ENCODE assay signal across 17 cellular contexts in genomic region chr22:46699091-46699490, GRCh38. TPM values are rescaled to one million over a fixed set of nuclear protein-coding genes. Genes with fewer than 3 reads are reported as not detected.
A peak's percentile ranks its signal among the peaks of the same experiment; 100 is the strongest.
DNase-seq lines count a peak whose midpoint lies in the region; TF ChIP-seq lines count a peak whose summit lies in the region.
"Had no signal": no experiment of that assay in that cellular context is flagged by ENCODE, and none has a peak within 500 bp of the region (broad histone marks: within the 10 kb centered on the region; RNA-seq: fewer than 3 reads in every experiment).

No MANE protein-coding gene starts in this region.

- H2BK20ac ChIP-seq in H9 (ENCODE audit: low read depth, low read length, poor library complexity, severe bottlenecking), result no peak overlapping the region

- H3K4me1 Mint-ChIP-seq in activated naive CD8-positive, alpha-beta T cell (ENCODE audit: low read depth), result no peaks in the 10 kb centered on the region
- no peaks in the 10 kb centered on the region for H3K4me1 Mint-ChIP-seq in activated naive CD8-positive, alpha-beta T cell treated with anti-CD3 and anti-CD28 coated beads for 36 hours
- H3K4me1 Mint-ChIP-seq in H9 (peaks cover 0 to 4% of the 10 kb centered on the region in 2 experiments; a peak in 2 of 4 replicates), chondrocyte (ENCODE audit: low read depth) (no peaks in the 10 kb centered on the region)

- peaks cover 19 to 98% (median 55%) of the 10 kb centered on the region in 4 donors for H3K36me3 ChIP-seq in sigmoid colon

- no peak overlapping the region for H3K4me2 ChIP-seq in H9 (ENCODE audit: insufficient read depth, insufficient read length, low read length)
- H3K4me2 ChIP-seq: A549 had no signal

- H3K23ac ChIP-seq in H9 (ENCODE audit: insufficient read length, low read depth, low read length), result no peak overlapping the region

- H2BK5ac ChIP-seq in H9 (ENCODE audit: insufficient read length, low read length), result no peak overlapping the region

- DNase-seq in activated naive CD8-positive, alpha-beta T cell treated with anti-CD3 and anti-CD28 coated beads for 36 hours, result no peak
- DNase-seq in H9, result no peak
- peak; percentile 72 for DNase-seq in chondrocyte (ENCODE audit: low spot score)
- peak; percentile 33 for DNase-seq in sigmoid colon
- no peak for DNase-seq in iPS-NIHi7 (ENCODE audit: extremely low spot score)
- no peak for DNase-seq in MV-4-11 (lab: John Stamatoyannopoulos, UW)
- DNase-seq: BE2C; CD8-positive, alpha-beta T cell; COR-L47; DMS153; DMS79 treated with DMSO at 0.1 percent for 48 hours; EL; GDM1 had no signal

- no peaks in the 10 kb centered on the region for H3K9me3 ChIP-seq in H9 (ENCODE audit: control insufficient read depth, low read depth, low read length)
- no peaks in the 10 kb centered on the region for H3K9me3 ChIP-seq in sigmoid colon
- H3K9me3 ChIP-seq: A549, BE2C had no signal

- peak overlapping the region; percentile 46 for H3K27ac Mint-ChIP-seq in activated naive CD8-positive, alpha-beta T cell
- no peak overlapping the region for H3K27ac Mint-ChIP-seq in activated naive CD8-positive, alpha-beta T cell treated with anti-CD3 and anti-CD28 coated beads for 36 hours
- peak overlapping the region in 2 of 3 experiments; percentile 9 to 53; a peak in 1 of 7 replicates for H3K27ac Mint-ChIP-seq in H9
- no peak overlapping the region for H3K27ac Mint-ChIP-seq in chondrocyte (ENCODE audit: unreplicated experiment)
- H3K27ac Mint-ChIP-seq: CD8-positive, alpha-beta T cell had no signal

- H3K23me2 ChIP-seq in H9 (ENCODE audit: insufficient read length, low read depth, low read length, poor library complexity, severe bottlenecking), result no peaks in the 10 kb centered on the region

- H3K27ac ChIP-seq in H9 (ENCODE audit: insufficient read length, low read depth, low read length) (no peak overlapping the region), sigmoid colon (no peak overlapping the region)
- H3K27ac ChIP-seq: A549, C4-2B, HL-60 had no signal

- H3K4ac ChIP-seq in H9 (ENCODE audit: low read depth, low read length), result no peak overlapping the region

- no CpG with 5 or more reads among the region's 17 CpGs for WGBS in H9 (ENCODE audit: extremely low coverage, insufficient read length, low lambda C conversion rate)
- WGBS in sigmoid colon, 2 donors, result 95 to 96% methylated on average over 17 of the region's 17 CpGs

- H4K8ac ChIP-seq in H9 (replicated peaks; ENCODE audit: insufficient read length, low read depth, low read length), result no peak overlapping the region

- H3K9me3 Mint-ChIP-seq in activated naive CD8-positive, alpha-beta T cell (ENCODE audit: low read depth), result no peaks in the 10 kb centered on the region
- H3K9me3 Mint-ChIP-seq in activated naive CD8-positive, alpha-beta T cell treated with anti-CD3 and anti-CD28 coated beads for 36 hours, result no peaks in the 10 kb centered on the region
- H3K9me3 Mint-ChIP-seq in H9, result no peaks in the 10 kb centered on the region
- no peaks in the 10 kb centered on the region for H3K9me3 Mint-ChIP-seq in chondrocyte (ENCODE audit: low read depth)
- H3K9me3 Mint-ChIP-seq: CD8-positive, alpha-beta T cell had no signal

- no peak overlapping the region for H4K5ac ChIP-seq in H9 (ENCODE audit: insufficient read length, low read depth, low read length)

- no peak overlapping the region for H2BK120ac ChIP-seq in H9 (ENCODE audit: low read depth, low read length, poor library complexity, severe bottlenecking)

- no peak overlapping the region for H2BK15ac ChIP-seq in H9 (ENCODE audit: low read depth, low read length)

- no peaks in the 10 kb centered on the region for H3K79me2 ChIP-seq in H9 (ENCODE audit: insufficient read depth, low read length)

- no peaks in the 10 kb centered on the region for H3K79me1 ChIP-seq in H9 (ENCODE audit: insufficient read depth, low read depth, low read length, poor library complexity, severe bottlenecking)

- H2AK5ac ChIP-seq in H9 (ENCODE audit: insufficient read length, low read length), result no peak overlapping the region

- no peaks in the 10 kb centered on the region for H4K20me1 ChIP-seq in H9 (ENCODE audit: control insufficient read depth, insufficient read depth, insufficient read length)

- H3K36me3 Mint-ChIP-seq in activated naive CD8-positive, alpha-beta T cell, result no peaks in the 10 kb centered on the region
- peaks cover 15% of the 10 kb centered on the region for H3K36me3 Mint-ChIP-seq in activated naive CD8-positive, alpha-beta T cell treated with anti-CD3 and anti-CD28 coated beads for 36 hours
- H3K36me3 Mint-ChIP-seq in H9 (ENCODE audit: insufficient read depth in 1 of 3, low read depth in 3 of 3) (peaks cover 15 to 55% (median 53%) of the 10 kb centered on the region in 3 experiments; a peak in 6 of 7 replicates), chondrocyte (ENCODE audit: low read depth) (peaks cover 19% of the 10 kb centered on the region)

- H3K27me3 ChIP-seq in H9 (ENCODE audit: insufficient read depth, low read length) (no peaks in the 10 kb centered on the region), sigmoid colon (no peaks in the 10 kb centered on the region)
- H3K27me3 ChIP-seq: BE2C had no signal

- no peak overlapping the region for H3T11ph ChIP-seq in H9 (ENCODE audit: low read length)

- no peak for TF ChIP-seq POLR2A in sigmoid colon (IDR thresholded peaks at IDR 0.05)

- H4K91ac ChIP-seq in H9 (ENCODE audit: insufficient read length, low read depth, low read length), result no peak overlapping the region

- H2BK12ac ChIP-seq in H9 (ENCODE audit: insufficient read length, low read depth, low read length), result no peak overlapping the region

- H3K27me3 Mint-ChIP-seq in activated naive CD8-positive, alpha-beta T cell, result no peaks in the 10 kb centered on the region
- H3K27me3 Mint-ChIP-seq in activated naive CD8-positive, alpha-beta T cell treated with anti-CD3 and anti-CD28 coated beads for 36 hours, result no peaks in the 10 kb centered on the region
- no peaks in the 10 kb centered on the region; the same call in 1 of the 2 replicates for H3K27me3 Mint-ChIP-seq in H9 (ENCODE audit: low read depth)
- no peaks in the 10 kb centered on the region for H3K27me3 Mint-ChIP-seq in chondrocyte (ENCODE audit: low read depth)

- H3K9ac ChIP-seq in H9 (ENCODE audit: extremely low read depth, insufficient read length, low read length), result no peak overlapping the region

- no peak overlapping the region for H3K4me3 ChIP-seq in sigmoid colon
- H3K4me3 ChIP-seq: A549 had no signal

- no peak for TF ChIP-seq EP300 in sigmoid colon (IDR thresholded peaks at IDR 0.05)

- H3K56ac ChIP-seq in H9 (ENCODE audit: insufficient read length, low read depth, low read length), result no peak overlapping the region

- no peak overlapping the region for H2AFZ ChIP-seq in H9 (ENCODE audit: low read length)

- no peak overlapping the region for H3K4me3 Mint-ChIP-seq in activated naive CD8-positive, alpha-beta T cell
- no peak overlapping the region for H3K4me3 Mint-ChIP-seq in activated naive CD8-positive, alpha-beta T cell treated with anti-CD3 and anti-CD28 coated beads for 36 hours
- H3K4me3 Mint-ChIP-seq in H9 (no peak overlapping the region), chondrocyte (ENCODE audit: unreplicated experiment) (no peak overlapping the region)
- H3K4me3 Mint-ChIP-seq: CD8-positive, alpha-beta T cell had no signal

- H3K18ac ChIP-seq in H9 (ENCODE audit: insufficient read length, low read depth, low read length), result no peak overlapping the region

- intact Hi-C loops in sigmoid colon (cut with DNase I), result no loop called here

- H3K14ac ChIP-seq in H9 (ENCODE audit: insufficient read depth, low read length), result no peak overlapping the region

- H3K4me1 ChIP-seq in H9 (ENCODE audit: insufficient read depth, low read length) (no peaks in the 10 kb centered on the region), sigmoid colon (no peaks in the 10 kb centered on the region)
- H3K4me1 ChIP-seq: A549, BE2C had no signal

- TF ChIP-seq CTCF in H9 (conservative IDR thresholded peaks at IDR 0.05) (no peak), chondrocyte (IDR thresholded peaks at IDR 0.05) (no peak), sigmoid colon (IDR thresholded peaks at IDR 0.05) (no peak)

RNA-seq across cellular contexts. Expression of gene CERK, which starts 39.0 kb away (rescaled TPM):
- total RNA-seq in activated naive CD8-positive, alpha-beta T cell treated with anti-CD3 and anti-CD28 coated beads for 36 hours, result 10 to 100 TPM; 38.1 to 41.3 TPM
- total RNA-seq in H9 (2021), result 46.3 and 47.1 TPM in 2 replicates
- total RNA-seq in chondrocyte, result 28.8 to 31.8 TPM (median 29.2 TPM) in 3 replicates
- 10 to 100 TPM; 23.9 to 45.5 (median 29.2) TPM for total RNA-seq in sigmoid colon
- polyA plus RNA-seq in sigmoid colon, result 10 to 100 TPM; 26.1 to 29.5 (median 26.4) TPM

Comparison
In these comparisons a context has a peak if more than half of its experiments do, and no peak if none do; other contexts are left out.
1. H3K27ac Mint-ChIP-seq: peak in activated naive CD8-positive, alpha-beta T cell (single experiment) and H9 (2 of 3); none in activated naive CD8-positive, alpha-beta T cell treated with anti-CD3 and anti-CD28 coated beads for 36 hours (single experiment) and chondrocyte (single experiment).
2. DNase-seq: peak in chondrocyte (single experiment) and sigmoid colon (single experiment); none in activated naive CD8-positive, alpha-beta T cell treated with anti-CD3 and anti-CD28 coated beads for 36 hours (single experiment), H9 (single experiment), iPS-NIHi7 (single experiment) and MV-4-11 (single experiment).